9 cellular contexts compared by ENCODE assay signal in the genomic region with DNA sequence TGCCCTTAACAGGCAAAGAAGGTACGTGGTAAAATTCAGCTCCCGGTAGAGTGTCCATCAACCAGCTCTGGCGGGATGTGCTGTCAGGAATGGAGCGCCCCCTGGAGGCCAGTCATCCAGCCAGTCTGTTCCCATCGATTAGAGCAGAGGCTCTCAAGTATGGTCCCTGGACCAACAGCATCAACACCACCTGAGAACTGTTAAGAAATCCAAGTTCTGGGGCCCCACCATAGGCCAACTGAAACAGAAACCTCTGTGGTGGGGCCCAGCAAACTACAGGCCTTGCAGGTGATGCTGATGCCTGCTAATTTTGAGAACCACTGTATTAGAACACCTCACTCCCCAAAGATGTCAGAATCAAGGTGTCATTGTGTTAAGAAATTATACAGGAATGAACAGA.
DNase-seq lines count a peak whose midpoint lies in the region; ATAC-seq and TF ChIP-seq lines count a peak whose summit lies in the region.
"Had no signal": no experiment of that assay in that cellular context is flagged by ENCODE, and none has a peak within 500 bp of the region (broad histone marks: within the 10 kb centered on the region; RNA-seq: fewer than 3 reads in every experiment).

No MANE protein-coding gene starts in this region.

- TF ChIP-seq POLR2A in prostate gland (IDR thresholded peaks at IDR 0.05): no peak

- TF ChIP-seq CTCF in GM10266 (IDR thresholded peaks at IDR 0.05; ENCODE audit: control insufficient read depth, insufficient read depth, low read depth, missing control alignments) (peak; percentile 41), fibroblast of mammary gland (conservative IDR thresholded peaks at IDR 0.05; ENCODE audit: control insufficient read depth, insufficient read depth, low read depth, low read length) (peak; percentile 48), prostate gland (IDR thresholded peaks at IDR 0.05) (peak in 1 of 4 experiments; percentile 35)

- H3K27me3 Mint-ChIP-seq in stimulated activated memory B cell treated with anti-CD40 and anti-IgM and Interleukin-4, amounts not matched to agents 10 μg/mL and 1 μg/mL and 100 μg/mL, for 72 hours: no peaks in the 10 kb centered on the region
- H3K27me3 Mint-ChIP-seq: stimulated activated naive CD8-positive, alpha-beta T cell treated with anti-CD3 and anti-CD28 coated beads, Interleukin-15, Interleukin-2, amounts not matched to agents 100 ng/mL and 50 ng/mL, for 24 hours had no signal

- H3K9me3 Mint-ChIP-seq in stimulated activated memory B cell treated with anti-CD40 and anti-IgM and Interleukin-4, amounts not matched to agents 10 μg/mL and 1 μg/mL and 100 μg/mL, for 72 hours: no peaks in the 10 kb centered on the region
- H3K9me3 Mint-ChIP-seq: stimulated activated naive CD8-positive, alpha-beta T cell treated with anti-CD3 and anti-CD28 coated beads, Interleukin-15, Interleukin-2, amounts not matched to agents 100 ng/mL and 50 ng/mL, for 24 hours had no signal

- intact Hi-C loops in prostate gland (cut with DNase I): no loop called here

- H3K27ac Mint-ChIP-seq in stimulated activated memory B cell treated with anti-CD40 and anti-IgM and Interleukin-4, amounts not matched to agents 10 μg/mL and 1 μg/mL and 100 μg/mL, for 72 hours: no peak overlapping the region
- H3K27ac Mint-ChIP-seq: stimulated activated naive CD8-positive, alpha-beta T cell treated with anti-CD3 and anti-CD28 coated beads, Interleukin-15, Interleukin-2, amounts not matched to agents 100 ng/mL and 50 ng/mL, for 24 hours had no signal

- in situ Hi-C loops in KBM-7 (cut with MboI; ENCODE audit: low pct_unique_long_range_greater_than_20kb, low sequenced_read_pairs): no loop called here

- H3K36me3 Mint-ChIP-seq in stimulated activated memory B cell treated with anti-CD40 and anti-IgM and Interleukin-4, amounts not matched to agents 10 μg/mL and 1 μg/mL and 100 μg/mL, for 72 hours: peaks cover 21% of the 10 kb centered on the region

- H3K4me3 Mint-ChIP-seq in stimulated activated memory B cell treated with anti-CD40 and anti-IgM and Interleukin-4, amounts not matched to agents 10 μg/mL and 1 μg/mL and 100 μg/mL, for 72 hours: no peak overlapping the region
- H3K4me3 Mint-ChIP-seq: stimulated activated naive CD8-positive, alpha-beta T cell treated with anti-CD3 and anti-CD28 coated beads, Interleukin-15, Interleukin-2, amounts not matched to agents 100 ng/mL and 50 ng/mL, for 24 hours had no signal

- peak; percentile 77 for ATAC-seq in GM21576 (IDR thresholded peaks at IDR 0.05; ENCODE audit: unreplicated experiment)
- ATAC-seq in stimulated activated memory B cell treated with anti-CD40 and anti-IgM and Interleukin-4, amounts not matched to agents 10 μg/mL and 1 μg/mL and 100 μg/mL, for 72 hours: no peak

- H3K27ac ChIP-seq in prostate gland: no peak overlapping the region

- no peak for DNase-seq in GM10266 (ENCODE audit: extremely low spot score)
- peak; percentile 8 for DNase-seq in KBM-7
- peak; percentile 9 to 20 for DNase-seq in activated CD4-positive, alpha-beta T cell treated with anti-CD3 and anti-CD28 coated beads, Interleukin-2, amount 50 U/mL, for 24 hours (ENCODE audit: low read depth in 1 of 2, low spot score in 1 of 2)
- peak; percentile 25 for DNase-seq in fibroblast of mammary gland (ENCODE audit: low read depth)
- peak; percentile 24 for DNase-seq in prostate gland (ENCODE audit: low spot score)
- no peak for DNase-seq in CD1c-positive myeloid dendritic cell (ENCODE audit: extremely low spot score)

- H3K4me3 ChIP-seq in fibroblast of mammary gland (ENCODE audit: control insufficient read depth, low read depth, low read length): no peak overlapping the region
- H3K4me3 ChIP-seq in prostate gland: no peak overlapping the region

- no peaks in the 10 kb centered on the region for H3K27me3 ChIP-seq in prostate gland (replicated peaks; ENCODE audit: insufficient read depth)

- H3K36me3 ChIP-seq in prostate gland: no peaks in the 10 kb centered on the region

- no peaks in the 10 kb centered on the region for H3K9me3 ChIP-seq in prostate gland

- 60% methylated on average over 5 of the region's 5 CpGs for WGBS in prostate gland

- H3K4me1 Mint-ChIP-seq in stimulated activated memory B cell treated with anti-CD40 and anti-IgM and Interleukin-4, amounts not matched to agents 10 μg/mL and 1 μg/mL and 100 μg/mL, for 72 hours: no peaks in the 10 kb centered on the region

- H3K4me1 ChIP-seq in prostate gland (replicated peaks): no peaks in the 10 kb centered on the region

Comparison
In these comparisons a context has a peak if more than half of its experiments do, and no peak if none do; other contexts are left out.
1. DNase-seq: peak in KBM-7 (single experiment), activated CD4-positive, alpha-beta T cell treated with anti-CD3 and anti-CD28 coated beads, Interleukin-2, amount 50 U/mL, for 24 hours (2 of 2), fibroblast of mammary gland (single experiment) and prostate gland (single experiment); none in GM10266 (single experiment) and CD1c-positive myeloid dendritic cell (single experiment).